Comparison of ENCODE assay signal across 7 cellular contexts in genomic region chr14:73955674-73956073, GRCh38.
"Had no signal": no experiment of that assay in that cellular context is flagged by ENCODE, and none has a peak within 500 bp of the region (broad histone marks: within the 10 kb centered on the region; RNA-seq: fewer than 3 reads in every experiment).

No MANE protein-coding gene starts in this region.

- FAIRE-seq: HTR-8/SVneo, K562 had no signal

- H3K4me3 ChIP-seq: K562 had no signal

- DNase-seq: IMR-90, KBM-7, KG1 had no signal

- H3K9me3 Mint-ChIP-seq: IgD-negative memory B cell had no signal

- H3K27me3 Mint-ChIP-seq: IgD-negative memory B cell had no signal

- ATAC-seq: K562 had no signal

- H3K27ac ChIP-seq: HL-60 had no signal

- H3K27ac Mint-ChIP-seq: IgD-negative memory B cell had no signal
